In genomic region chr5:134648425-134649162, GRCh38 we compare ENCODE assay signal across 8 cellular contexts. TPM values are rescaled to one million over a fixed set of nuclear protein-coding genes. Genes with fewer than 3 reads are reported as not detected.
DNase-seq lines count a peak whose midpoint lies in the region; ATAC-seq, FAIRE-seq and TF ChIP-seq lines count a peak whose summit lies in the region.

SEC24A (plus strand) TSS chr5:134648785; CDS start chr5:134649077, 292 bp downstream.

- peak; percentile 63 for ATAC-seq in GM21619 (IDR thresholded peaks at IDR 0.05; ENCODE audit: unreplicated experiment)
- ATAC-seq in activated T-cell treated with anti-CD3 and anti-CD28 coated beads, Interleukin-2, amount 50 U/mL, for 72 hours (replicated peaks in 1 of 2): peak; percentile 92 to 94

- H3K9me3 ChIP-seq in esophagus muscularis mucosa (no peaks in the 10 kb centered on the region), muscle layer of duodenum (ENCODE audit: control insufficient read depth in 1 of 2, low read length in 2 of 2) (no peaks in the 10 kb centered on the region)

- TF ChIP-seq EP300 in esophagus muscularis mucosa (IDR thresholded peaks at IDR 0.05): no peak

- H3K4me1 ChIP-seq in esophagus muscularis mucosa (peaks cover 26 to 53% (median 36%) of the 10 kb centered on the region in 4 donors), muscle layer of duodenum (ENCODE audit: control insufficient read depth in 1 of 2, insufficient read depth in 2 of 2, low read length in 2 of 2) (peaks cover 8 to 14% of the 10 kb centered on the region in 2 donors)

- H3K27ac Mint-ChIP-seq in activated T-cell treated with anti-CD3 and anti-CD28 coated beads, Interleukin-2, amount 50 U/mL, for 72 hours: peak within 1 kb of the TSS; percentile 100

- H3K36me3 ChIP-seq in esophagus muscularis mucosa: no peaks in the 10 kb centered on the region
- H3K36me3 ChIP-seq in muscle layer of duodenum (ENCODE audit: control insufficient read depth in 1 of 2, insufficient read depth in 2 of 2, low read length in 2 of 2): peaks cover 0 to 17% of the 10 kb centered on the region in 2 donors

- H3K27me3 Mint-ChIP-seq in activated T-cell treated with anti-CD3 and anti-CD28 coated beads, Interleukin-2, amount 50 U/mL, for 72 hours (ENCODE audit: low read depth): no peaks in the 10 kb centered on the region

- H3K27me3 ChIP-seq in esophagus muscularis mucosa (no peaks in the 10 kb centered on the region), muscle layer of duodenum (ENCODE audit: low read depth, low read length) (no peaks in the 10 kb centered on the region)

- H3K27ac ChIP-seq in esophagus muscularis mucosa (replicated peaks in 1 of 4) (peak within 1 kb of the TSS; percentile 87 to 97 (median 94)), muscle layer of duodenum (ENCODE audit: low read length) (peak within 1 kb of the TSS; percentile 94)

- TF ChIP-seq POLR2A in esophagus muscularis mucosa (IDR thresholded peaks at IDR 0.05; ENCODE audit: low read depth): peak; percentile 59

- WGBS in esophagus muscularis mucosa: 1% methylated on average over 39 of the region's 69 CpGs

- peaks cover 35% of the 10 kb centered on the region for H3K4me1 Mint-ChIP-seq in activated T-cell treated with anti-CD3 and anti-CD28 coated beads, Interleukin-2, amount 50 U/mL, for 72 hours (ENCODE audit: low read depth)

- no peaks in the 10 kb centered on the region for H3K9me3 Mint-ChIP-seq in activated T-cell treated with anti-CD3 and anti-CD28 coated beads, Interleukin-2, amount 50 U/mL, for 72 hours

- peaks cover 3 to 8% of the 10 kb centered on the region in 2 donors for H3K36me3 Mint-ChIP-seq in activated T-cell treated with anti-CD3 and anti-CD28 coated beads, Interleukin-2, amount 50 U/mL, for 72 hours (ENCODE audit: insufficient read depth in 2 of 2)

- intact Hi-C loops in esophagus muscularis mucosa (cut with DNase I): loop anchor here (2.0 kb wide), 1 partner anchor 16 kb away; the partner anchor contains the start of gene SAR1B

- H3K4me3 Mint-ChIP-seq in activated T-cell treated with anti-CD3 and anti-CD28 coated beads, Interleukin-2, amount 50 U/mL, for 72 hours: peak within 1 kb of the TSS; percentile 98

- TF ChIP-seq CTCF in esophagus muscularis mucosa (IDR thresholded peaks at IDR 0.05): no peak

- peak within 1 kb of the TSS; percentile 97 for H3K4me3 ChIP-seq in Jurkat, Clone E6-1 (ENCODE audit: low read length)
- H3K4me3 ChIP-seq in esophagus muscularis mucosa (peak within 1 kb of the TSS; percentile 78 to 94 (median 83)), muscle layer of duodenum (ENCODE audit: low read depth in 1 of 2, low read length in 2 of 2) (peak within 1 kb of the TSS; percentile 98 to 99)

- DNase-seq in DMS53 (lab: John Stamatoyannopoulos, UW): peak; percentile 98
- DNase-seq in Jurkat, Clone E6-1 (ENCODE audit: low read depth, low spot score): peak; percentile 66
- peak; percentile 92 for DNase-seq in RCC 7860 (ENCODE audit: low spot score)
- peak; percentile 97 for DNase-seq in activated T-cell treated with anti-CD3 and anti-CD28 coated beads, Interleukin-2, amount 50 U/mL, for 72 hours
- peak; percentile 94 for DNase-seq in esophagus muscularis mucosa (ENCODE audit: extremely low spot score)
- peak; percentile 74 to 88 for DNase-seq in stimulated activated CD8-positive, alpha-beta memory T cell treated with anti-CD3 and anti-CD28 coated beads, Interleukin-7, amount 100 ng/mL, for 4 hours (ENCODE audit: low read depth in 2 of 2)

- FAIRE-seq in RCC 7860 (lab: Jason Lieb, UNC): no peak

RNA-seq across cellular contexts. Expression of gene SEC24A, which starts in this region (rescaled TPM):
- 8.8 TPM for polyA plus RNA-seq in Jurkat, Clone E6-1 (2012; ENCODE audit: insufficient read depth, insufficient read length)
- total RNA-seq in activated T-cell treated with anti-CD3 and anti-CD28 coated beads, Interleukin-2, amount 50 U/mL, for 72 hours: 10 to 100 TPM; 32.0 to 49.5 TPM
- total RNA-seq in esophagus muscularis mucosa: 10 to 100 TPM; 12.8 to 17.9 (median 14.7) TPM

Comparison
In these comparisons a context has a peak if more than half of its experiments do, and no peak if none do; other contexts are left out.
1. Peak in every context shown above with its lines: DNase-seq, ATAC-seq, H3K4me3 ChIP-seq and H3K27ac ChIP-seq.